Comparison of ENCODE assay signal across 20 cellular contexts in genomic region chr12:10736460-10736859, GRCh38. TPM values are rescaled to one million over a fixed set of nuclear protein-coding genes. Genes with fewer than 3 reads are reported as not detected.
DNase-seq lines count a peak whose midpoint lies in the region; ATAC-seq, FAIRE-seq and TF ChIP-seq lines count a peak whose summit lies in the region.
"Had no signal": no experiment of that assay in that cellular context is flagged by ENCODE, and none has a peak within 500 bp of the region (broad histone marks: within the 10 kb centered on the region; RNA-seq: fewer than 3 reads in every experiment).

No MANE protein-coding gene starts in this region.

- no peaks in the 10 kb centered on the region for H3K36me3 ChIP-seq in K562 (ENCODE audit: control insufficient read depth, insufficient read depth, low read length)
- H3K36me3 ChIP-seq: BE2C had no signal

- no peak overlapping the region for H3K9ac ChIP-seq in K562 (ENCODE audit: insufficient read depth in 1 of 2, low read depth in 2 of 2, low read length in 2 of 2)

- BruUV-seq in K562 (replicated peaks; lab: Mats Ljungman, UMichigan), result no TSS peak

- no peaks in the 10 kb centered on the region for H3K9me3 ChIP-seq in K562 (replicated peaks; ENCODE audit: control insufficient read depth, insufficient read depth, low read depth, low read length)
- H3K9me3 ChIP-seq: BE2C had no signal

- TF ChIP-seq CTCF in K562 (IDR thresholded peaks at IDR 0.05 in 2 of 3, conservative IDR thresholded peaks at IDR 0.05 in 1 of 3; ENCODE audit: insufficient read depth in 2 of 3, low read depth in 1 of 3, low read length in 3 of 3), result no peak

- TF ChIP-seq EP300 in K562 (IDR thresholded peaks at IDR 0.05; ENCODE audit: low read length), result no peak

- CTCF ChIA-PET in K562 (lab: Yijun Ruan, JAX; ENCODE audit: low intra/inter-chr PET ratio), result no interaction called here

- intact Hi-C loops in K562 (cut with micrococcal nuclease), result no loop called here

- in situ Hi-C loops in K562 (cut with MboI), result no loop called here

- TF ChIP-seq RAD21 in K562 (CRISPR knock-in tag; conservative IDR thresholded peaks at IDR 0.05 in 1 of 2, IDR thresholded peaks at IDR 0.05 in 1 of 2), result no peak

- no peaks in the 10 kb centered on the region for H3K9me1 ChIP-seq in K562 (ENCODE audit: control insufficient read depth, insufficient read depth, low read length)

- H3K4me3 Mint-ChIP-seq in activated T-cell treated with anti-CD3 and anti-CD28 coated beads, Interleukin-2, amount 50 U/mL, for 72 hours, result no peak overlapping the region
- H3K4me3 Mint-ChIP-seq: CD4-positive, CD25-positive, alpha-beta regulatory T cell; CD8-positive, alpha-beta memory T cell; IgD-negative memory B cell had no signal

- no peaks in the 10 kb centered on the region for H4K20me1 ChIP-seq in K562 (replicated peaks; ENCODE audit: control insufficient read depth, insufficient read depth, low read length)

- H3K27me3 Mint-ChIP-seq in activated T-cell treated with anti-CD3 and anti-CD28 coated beads, Interleukin-2, amount 50 U/mL, for 72 hours (ENCODE audit: low read depth), result peaks cover 15% of the 10 kb centered on the region

- no peak overlapping the region for H3K4me3 ChIP-seq in K562

- WGBS in K562 (ENCODE audit: insufficient coverage, low coverage, missing lambda C conversion rate), result 0% methylated on average over 1 of the region's 1 CpG

- FAIRE-seq in GM18507 (lab: Jason Lieb, UNC), result peak; percentile 9
- no peak for FAIRE-seq in K562 (lab: Jason Lieb, UNC)
- FAIRE-seq: D721Med, GM12892, H54, HepG2 had no signal

- H3K36me3 Mint-ChIP-seq in activated T-cell treated with anti-CD3 and anti-CD28 coated beads, Interleukin-2, amount 50 U/mL, for 72 hours (ENCODE audit: insufficient read depth in 2 of 2), result no peaks in the 10 kb centered on the region
- H3K36me3 Mint-ChIP-seq: CD4-positive, CD25-positive, alpha-beta regulatory T cell had no signal

- H3K27me3 ChIP-seq in K562 (ENCODE audit: control insufficient read depth in 2 of 2, insufficient read depth in 2 of 2, low read length in 2 of 2), result peaks cover 8% of the 10 kb centered on the region in 2 experiments; a peak in 2 of 5 replicates

- H3K4me1 ChIP-seq in K562 (replicated peaks in 1 of 2; ENCODE audit: control insufficient read depth in 2 of 2, insufficient read depth in 2 of 2, low read length in 2 of 2), result peaks cover 2 to 21% of the 10 kb centered on the region in 2 experiments; a peak in 3 of 5 replicates
- H3K4me1 ChIP-seq: BE2C had no signal

- no peak overlapping the region for H3K27ac Mint-ChIP-seq in activated T-cell treated with anti-CD3 and anti-CD28 coated beads, Interleukin-2, amount 50 U/mL, for 72 hours
- H3K27ac Mint-ChIP-seq: CD4-positive, CD25-positive, alpha-beta regulatory T cell; CD8-positive, alpha-beta memory T cell; IgD-negative memory B cell had no signal

- no peak overlapping the region; the same call in 1 of the 2 replicates for H3K4me2 ChIP-seq in K562 (ENCODE audit: insufficient read depth, low read length)

- POLR2A ChIA-PET in K562 (lab: Yijun Ruan, JAX), result no interaction called here

- no peak overlapping the region for H2AFZ ChIP-seq in K562 (ENCODE audit: low read depth, low read length)

- no peak for ATAC-seq in K562
- no peak for ATAC-seq in activated T-cell treated with anti-CD3 and anti-CD28 coated beads, Interleukin-2, amount 50 U/mL, for 72 hours (replicated peaks in 1 of 2)
- ATAC-seq: HepG2 had no signal

- TF ChIP-seq POLR2A in K562 (conservative IDR thresholded peaks at IDR 0.05), result no peak

- H3K79me2 ChIP-seq in K562 (ENCODE audit: control insufficient read depth, insufficient read depth, low read length), result no peaks in the 10 kb centered on the region

- H3K9me3 Mint-ChIP-seq in activated T-cell treated with anti-CD3 and anti-CD28 coated beads, Interleukin-2, amount 50 U/mL, for 72 hours, result no peaks in the 10 kb centered on the region
- H3K9me3 Mint-ChIP-seq: CD8-positive, alpha-beta memory T cell had no signal

- no peak for DNase-seq in GM18507 (ENCODE audit: extremely low spot score, insufficient read length, low read depth)
- DNase-seq in K562 (ENCODE audit: extremely low read depth in 1 of 4, low spot score in 3 of 4), result peak in 2 of 4 experiments; percentile 9
- DNase-seq in kidney tubule cell (ENCODE audit: low spot score), result peak; percentile 47
- no peak for DNase-seq in GOT3 (lab: John Stamatoyannopoulos, UW)
- no peak for DNase-seq in activated T-cell treated with anti-CD3 and anti-CD28 coated beads, Interleukin-2, amount 50 U/mL, for 72 hours
- no peak for DNase-seq in D341Med (ENCODE audit: low spot score)
- DNase-seq: ACHN; BE2C; C1 segment of cervical spinal cord; CD4-positive, CD25-positive, alpha-beta regulatory T cell; CD8-positive, alpha-beta memory T cell; COR-L47; GDM1; HCEC 1CT; KG1 had no signal

- H3K27ac ChIP-seq in K562 (ENCODE audit: extremely low read depth, low read depth, low read length), result no peak overlapping the region

- H3K4me1 Mint-ChIP-seq in activated T-cell treated with anti-CD3 and anti-CD28 coated beads, Interleukin-2, amount 50 U/mL, for 72 hours (ENCODE audit: low read depth), result peaks cover 27% of the 10 kb centered on the region
- H3K4me1 Mint-ChIP-seq: CD4-positive, CD25-positive, alpha-beta regulatory T cell; CD8-positive, alpha-beta memory T cell; IgD-negative memory B cell had no signal

TF ChIP-seq in K562, 482 proteins besides CTCF, POLR2A, EP300 and RAD21 (continues in another document):
- peak; percentile 79 for TF ChIP-seq ATF3 (IDR thresholded peaks at IDR 0.05)
- TF ChIP-seq ATF3 (CRISPR knock-in tag; conservative IDR thresholded peaks at IDR 0.05), result no peak
- TF ChIP-seq SMARCE1 (IDR thresholded peaks at IDR 0.05), result no peak
- TF ChIP-seq BRD4 (IDR thresholded peaks at IDR 0.05), result no peak
- no peak for TF ChIP-seq NFRKB (IDR thresholded peaks at IDR 0.05; ENCODE audit: low read depth)
- TF ChIP-seq JUND (IDR thresholded peaks at IDR 0.05; ENCODE audit: borderline replicate concordance, low read depth, low read length), result peak; percentile 73
- peak; percentile 77 for TF ChIP-seq JUND (tag; IDR thresholded peaks at IDR 0.05; ENCODE audit: borderline replicate concordance, low read depth, low read length)
- TF ChIP-seq ZBTB26 (CRISPR knock-in tag; IDR thresholded peaks at IDR 0.05), result no peak
- TF ChIP-seq, protein P1, sequence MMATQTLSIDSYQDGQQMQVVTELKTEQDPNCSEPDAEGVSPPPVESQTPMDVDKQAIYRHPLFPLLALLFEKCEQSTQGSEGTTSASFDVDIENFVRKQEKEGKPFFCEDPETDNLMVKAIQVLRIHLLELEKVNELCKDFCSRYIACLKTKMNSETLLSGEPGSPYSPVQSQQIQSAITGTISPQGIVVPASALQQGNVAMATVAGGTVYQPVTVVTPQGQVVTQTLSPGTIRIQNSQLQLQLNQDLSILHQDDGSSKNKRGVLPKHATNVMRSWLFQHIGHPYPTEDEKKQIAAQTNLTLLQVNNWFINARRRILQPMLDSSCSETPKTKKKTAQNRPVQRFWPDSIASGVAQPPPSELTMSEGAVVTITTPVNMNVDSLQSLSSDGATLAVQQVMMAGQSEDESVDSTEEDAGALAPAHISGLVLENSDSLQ (IDR thresholded peaks at IDR 0.05), result peak; percentile 3; the same call in 1 of the 2 replicates
- TF ChIP-seq RFX5 (IDR thresholded peaks at IDR 0.05; ENCODE audit: low read depth, low read length), result no peak

RNA-seq across cellular contexts. Expression of gene YBX3, which starts 13.3 kb away (rescaled TPM):
- total RNA-seq in K562 (2011; cell fraction: chromatin; rRNA removed; ENCODE audit: low replicate concordance), result 51.3 and 79.8 TPM in 2 replicates
- 31.9 and 37.2 TPM in 2 replicates for total RNA-seq in K562 (2011; cell fraction: nucleolus; rRNA removed)
- total RNA-seq in K562 (2011; cell fraction: nucleoplasm; rRNA removed), result 53.0 and 69.2 TPM in 2 replicates
- total RNA-seq in K562 (2014; rRNA removed) (81.5 and 129 TPM in 2 replicates), K562 (2014; rRNA removed; fragmentation: Illumina TruSeq; extraction: Trizol) (86.4 and 100 TPM in 2 replicates), K562 (2015; rRNA removed; fragmentation: Illumina TruSeq; extraction: Trizol) (72.3 and 75.3 TPM in 2 replicates), K562 (2021) (196 and 210 TPM in 2 replicates)
- polyA plus RNA-seq in K562 (2011; rRNA removed) (36.7 and 64.4 TPM in 2 replicates), K562 (2014; fragmentation: Illumina TruSeq; extraction: Trizol) (193 and 239 TPM in 2 replicates), K562 (2014; fragmentation: Nextera tagmentation; extraction: Ambion mirVana) (10 to 100 TPM; 47.0 to 51.2 TPM), K562 (2014; rRNA removed) (89.2 and 107 TPM in 2 replicates)
- 55.8 and 69.1 TPM in 2 replicates for polyA plus RNA-seq in K562 (2011; cell fraction: cytosol; rRNA removed)
- 124 and 194 TPM in 2 replicates for polyA plus RNA-seq in K562 (2011; cell fraction: nucleus; rRNA removed)
- 94.8 and 138 TPM in 2 replicates for polyA plus RNA-seq in K562 (2012)
- polyA minus RNA-seq in K562 (2011; rRNA and poly(A)+ RNA removed), result 34.6 and 42.5 TPM in 2 replicates
- polyA minus RNA-seq in K562 (2011; cell fraction: cytosol; rRNA and poly(A)+ RNA removed), result 42.3 and 61.3 TPM in 2 replicates
- polyA minus RNA-seq in K562 (2011; cell fraction: nucleus; rRNA and poly(A)+ RNA removed), result 64.6 and 92.0 TPM in 2 replicates
- total RNA-seq in activated T-cell treated with anti-CD3 and anti-CD28 coated beads, Interleukin-2, amount 50 U/mL, for 72 hours, result 100 to 1,000 TPM; 108 to 132 TPM
